ENCODE assay signal across 35 cellular contexts in genomic region chr1:99934801-99935200, GRCh38.
"Had no signal": no experiment of that assay in that cellular context is flagged by ENCODE, and none has a peak within 500 bp of the region (broad histone marks: within the 10 kb centered on the region; RNA-seq: fewer than 3 reads in every experiment).

No MANE protein-coding gene starts in this region.

- H3K27me3 ChIP-seq: MG63 had no signal

- H3K27ac ChIP-seq: KMS-11 had no signal

- H3K36me3 ChIP-seq: MG63 had no signal

- H3K9me3 ChIP-seq: MG63 had no signal

- H3K9ac ChIP-seq: KMS-11 had no signal

- DNase-seq: Karpas-422, Kasumi-1, MG63, MM.1S, MV-4-11, NCI-H1048, NCI-H1092, NCI-H1092 treated with DMSO at 0.1 percent for 48 hours, NCI-H1105, NCI-H1105 treated with DMSO at 0.1 percent for 48 hours, NCI-H1417, NCI-H1417 treated with DMSO at 0.1 percent for 48 hours, NCI-H1436, NCI-H1436 treated with DMSO at 0.1 percent for 48 hours, NCI-H146, NCI-H1694, NCI-H1694 treated with DMSO at 0.1 percent for 48 hours, NCI-H187, NCI-H187 treated with DMSO at 0.1 percent for 48 hours, NCI-H1930, NCI-H2029, NCI-H2029 treated with DMSO at 0.1 percent for 48 hours, NCI-H2081, NCI-H2081 treated with DMSO at 0.1 percent for 48 hours, NCI-H2107, NCI-H2171, NCI-H2171 treated with DMSO at 0.1 percent for 48 hours, NCI-H2227 treated with DMSO at 0.1 percent for 48 hours, NCI-H226, NCI-H345, NCI-H446, NCI-H446 treated with DMSO at 0.1 percent for 48 hours, NCI-H510A, NCI-H510A treated with DMSO at 0.1 percent for 48 hours had no signal

- H3K4me3 ChIP-seq: MG63 had no signal

- H3K4me2 ChIP-seq: KMS-11 had no signal
